In the genomic region with DNA sequence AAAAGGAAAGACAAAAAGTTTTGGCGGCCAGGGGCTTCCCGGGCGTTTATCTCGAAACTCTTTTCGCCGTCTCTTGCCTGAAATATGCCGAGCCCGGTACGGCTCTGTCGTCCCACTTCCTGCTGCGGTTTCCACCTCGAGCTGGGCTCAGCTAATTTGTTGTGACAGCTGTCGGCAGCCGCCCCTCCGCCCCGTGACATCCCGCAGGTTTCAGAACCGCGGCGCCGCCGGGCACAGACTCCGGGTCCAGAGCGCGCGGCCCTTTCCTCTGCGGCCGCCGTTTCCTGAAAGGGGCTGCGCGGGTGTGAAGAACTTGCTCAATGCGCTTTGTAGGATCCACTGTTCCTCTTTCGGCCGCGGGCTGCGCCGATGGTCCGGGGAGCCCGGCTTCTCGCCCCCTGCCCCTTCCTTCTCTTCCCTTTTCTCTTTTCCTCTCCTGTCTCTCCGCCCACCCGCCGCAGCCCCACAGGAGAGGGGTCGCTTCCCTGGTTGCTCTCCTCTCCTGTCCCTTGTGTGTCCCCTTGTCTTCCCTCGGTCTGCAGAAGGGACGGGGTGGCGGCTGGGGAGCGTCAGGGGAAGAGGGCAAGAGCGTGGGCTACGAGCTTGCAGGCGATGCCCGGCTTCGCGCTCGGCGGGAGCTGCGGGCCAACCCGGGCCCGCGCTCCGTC, we compare ENCODE assay signal across 8 cellular contexts. TPM values are rescaled to one million over a fixed set of nuclear protein-coding genes. Genes with fewer than 3 reads are reported as not detected.
DNase-seq lines count a peak whose midpoint lies in the region; ATAC-seq and TF ChIP-seq lines count a peak whose summit lies in the region.

No MANE protein-coding gene starts in this region.

- H4K20me1 ChIP-seq in OCI-LY1 (ENCODE audit: insufficient read depth, low read length), result no peaks in the 10 kb centered on the region

- peak overlapping the region; percentile 68 for H3K9ac ChIP-seq in OCI-LY1 (ENCODE audit: low read length)

- peak overlapping the region; percentile 80 for H3K4me2 ChIP-seq in OCI-LY1 (ENCODE audit: low read length)

- 0 to 1% methylated on average over 57 to 61 of the region's 61 CpGs for WGBS in esophagus, 2 donors

- H3F3A ChIP-seq in OCI-LY1 (ENCODE audit: insufficient read depth, low read length), result no peaks in the 10 kb centered on the region

- H2AFZ ChIP-seq in OCI-LY1 (ENCODE audit: low read length), result no peak overlapping the region

- ATAC-seq in HG03045 (IDR thresholded peaks at IDR 0.05; ENCODE audit: unreplicated experiment), result peak; percentile 61
- peak; percentile 44 to 50 for ATAC-seq in naive thymus-derived CD8-positive, alpha-beta T cell
- ATAC-seq in stimulated activated naive CD8-positive, alpha-beta T cell treated with anti-CD3 and anti-CD28 coated beads, Interleukin-15, Interleukin-2, amounts not matched to agents 100 U/mL and 50 U/mL, for 24 hours, result peak; percentile 56

- H3K27ac Mint-ChIP-seq in naive thymus-derived CD8-positive, alpha-beta T cell, result peak overlapping the region; percentile 96 to 100 (median 100)

- H3K4me1 ChIP-seq in OCI-LY1 (ENCODE audit: insufficient read depth, low read length, severe bottlenecking) (peaks cover 18% of the 10 kb centered on the region), esophagus (ENCODE audit: control insufficient read depth in 2 of 2, insufficient read depth in 2 of 2, low read length in 1 of 2) (peaks cover 5 to 29% of the 10 kb centered on the region in 2 donors)

- no peak for TF ChIP-seq CTCF in OCI-LY1 (IDR thresholded peaks at IDR 0.05; ENCODE audit: low read length)

- H3K4me3 ChIP-seq in OCI-LY1 (ENCODE audit: low read depth, low read length, poor library complexity, severe bottlenecking) (peak overlapping the region; percentile 73), esophagus (ENCODE audit: low read depth in 1 of 2, low read length in 2 of 2) (peak overlapping the region; percentile 64 to 65)

- H3K9me3 ChIP-seq in OCI-LY1 (ENCODE audit: low read length) (no peaks in the 10 kb centered on the region), esophagus (ENCODE audit: control insufficient read depth in 2 of 2, insufficient read depth in 1 of 2, low read depth in 1 of 2, low read length in 1 of 2) (no peaks in the 10 kb centered on the region)

- peaks cover 0 to 20% (median 0%) of the 10 kb centered on the region in 3 donors for H3K36me3 Mint-ChIP-seq in naive thymus-derived CD8-positive, alpha-beta T cell

- H3K27ac ChIP-seq in OCI-LY1 (ENCODE audit: low read depth, low read length, poor library complexity, severe bottlenecking) (no peak overlapping the region), esophagus (ENCODE audit: low read depth in 2 of 2, low read length in 1 of 2) (peak overlapping the region; percentile 80 to 93)

- peaks cover 23 to 63% (median 54%) of the 10 kb centered on the region in 4 donors for H3K4me1 Mint-ChIP-seq in naive thymus-derived CD8-positive, alpha-beta T cell

- no peaks in the 10 kb centered on the region; the same call in 1 of the 2 replicates for H3K27me3 ChIP-seq in OCI-LY1 (ENCODE audit: insufficient read depth, low read length)
- no peaks in the 10 kb centered on the region for H3K27me3 ChIP-seq in esophagus (ENCODE audit: control insufficient read depth in 1 of 2, insufficient read depth in 2 of 2, low read length in 2 of 2)

- H3K27me3 Mint-ChIP-seq in naive thymus-derived CD8-positive, alpha-beta T cell, result no peaks in the 10 kb centered on the region

- peaks cover 0 to 2% (median 0%) of the 10 kb centered on the region in 9 donors for H3K9me3 Mint-ChIP-seq in naive thymus-derived CD8-positive, alpha-beta T cell

- no peaks in the 10 kb centered on the region for H3K9me2 ChIP-seq in OCI-LY1 (ENCODE audit: low read depth, low read length)

- H3K36me3 ChIP-seq in OCI-LY1 (ENCODE audit: insufficient read depth, low read length), result no peaks in the 10 kb centered on the region
- H3K36me3 ChIP-seq in esophagus (ENCODE audit: control insufficient read depth in 2 of 2, insufficient read depth in 2 of 2, low read length in 1 of 2), result no peaks in the 10 kb centered on the region

- DNase-seq in NCI-H510A treated with DMSO at 0.1 percent for 48 hours (lab: John Stamatoyannopoulos, UW), result peak; percentile 18
- no peak for DNase-seq in NCI-H510A (lab: John Stamatoyannopoulos, UW)
- peak; percentile 79 for DNase-seq in activated T-cell treated with anti-CD3 and anti-CD28 coated beads for 24 hours (ENCODE audit: low read depth)
- DNase-seq in naive thymus-derived CD8-positive, alpha-beta T cell, result peak; percentile 74 to 94 (median 90)
- DNase-seq in stimulated activated naive CD8-positive, alpha-beta T cell treated with anti-CD3 and anti-CD28 coated beads, Interleukin-15, Interleukin-2, amounts not matched to agents 100 U/mL and 50 U/mL, for 24 hours, result peak; percentile 88

- no peaks in the 10 kb centered on the region for H3K79me2 ChIP-seq in OCI-LY1 (ENCODE audit: insufficient read depth, low read length)

- POLR2A ChIA-PET in naive thymus-derived CD8-positive, alpha-beta T cell (lab: Charles Lee), result interaction anchor here (0.6 to 8.4 kb wide), 33 partner anchors 9 to 1181 kb away, joined by 3 to 123 read pairs (median 5); a partner anchor contains a TSS

- H3K4me3 Mint-ChIP-seq in naive thymus-derived CD8-positive, alpha-beta T cell, result peak overlapping the region; percentile 92 to 99 (median 96)

RNA-seq across cellular contexts. Expression of a gene that starts 0.6 kb away (rescaled TPM):
- polyA plus RNA-seq in esophagus, result 1 to 10 TPM; 8.0 to 9.7 TPM
- total RNA-seq in naive thymus-derived CD8-positive, alpha-beta T cell, result 100 to 1,000 TPM; 100 to 108 TPM
- polyA plus RNA-seq in naive thymus-derived CD8-positive, alpha-beta T cell, result 100 to 1,000 TPM in 1 of 3 donors, 10 to 100 TPM in 2; 41.7 to 101 (median 55.2) TPM

RNA-seq across cellular contexts. Expression of a gene that starts 32.0 kb away (rescaled TPM):
- polyA plus RNA-seq in esophagus, result under 1 TPM in 1 of 2 donors, not detected in 1; 0.06 TPM
- total RNA-seq in naive thymus-derived CD8-positive, alpha-beta T cell, result under 1 TPM in 1 of 2 experiments, not detected in 1; 0.39 TPM
- under 1 TPM in 1 of 3 donors, not detected in 2; 0.16 TPM for polyA plus RNA-seq in naive thymus-derived CD8-positive, alpha-beta T cell

Comparison
In these comparisons a context has a peak if more than half of its experiments do, and no peak if none do; other contexts are left out.
1. RNA of a gene that starts 0.6 kb away (polyA plus RNA-seq): 41.7 to 101 TPM in naive thymus-derived CD8-positive, alpha-beta T cell; 8.0 to 9.7 TPM in esophagus; every median in the first group is over 4 times any median in the second.
2. Peak in every context shown above with its lines, with median percentiles within 50 percentile points of each other: ATAC-seq.